21 cellular contexts compared by ENCODE assay signal in genomic region chr5:133734916-133735315, GRCh38.
"Had no signal": no experiment of that assay in that cellular context is flagged by ENCODE, and none has a peak within 500 bp of the region (broad histone marks: within the 10 kb centered on the region; RNA-seq: fewer than 3 reads in every experiment).

No MANE protein-coding gene starts in this region.

- ATAC-seq: activated CD4-positive, CD25-positive, alpha-beta regulatory T cell treated with anti-CD3 and anti-CD28 coated beads, Interleukin-2, amount 50 U/mL, for 24 hours; activated CD8-positive, alpha-beta T cell treated with anti-CD3 and anti-CD28 coated beads, Interleukin-2, amount 10 ng/mL, durations not matched to agents 7 days and 5 days; activated T-cell treated with anti-CD3 and anti-CD28 coated beads, Interleukin-2, amount 50 U/mL, for 4 hours; gastroesophageal sphincter; natural killer cell treated with Interleukin-12 subunit alpha and Interleukin-12 subunit beta and Interleukin-15 and Interleukin-18, amount 100 ng/mL, for 72 hours had no signal

- H3K36me3 ChIP-seq: gastroesophageal sphincter, left ventricle myocardium inferior, ovary, prostate gland, tibial nerve had no signal

- H3K4me1 ChIP-seq: gastroesophageal sphincter, left ventricle myocardium inferior, prostate gland, tibial nerve had no signal

- H3K27me3 ChIP-seq: gastroesophageal sphincter, ovary, tibial nerve had no signal

- H3K9me3 ChIP-seq: ovary, prostate gland had no signal

- H3K4me3 ChIP-seq: gastroesophageal sphincter, left ventricle myocardium inferior, ovary, prostate gland, tibial nerve had no signal

- H3K27ac ChIP-seq: gastroesophageal sphincter, left ventricle myocardium inferior, ovary, prostate gland, tibial nerve, VCaP had no signal

- FAIRE-seq: urothelium cell line had no signal

- DNase-seq: activated CD4-positive, alpha-beta T cell treated with anti-CD3 and anti-CD28 coated beads, Interleukin-2, amount 10 ng/mL, durations not matched to agents 24 days and 14 days; activated CD8-positive, alpha-beta memory T cell treated with anti-CD3 and anti-CD28 coated beads, Interleukin-2, amount 50 U/mL, for 48 hours; activated CD8-positive, alpha-beta T cell treated with anti-CD3 and anti-CD28 coated beads, Interleukin-2, amount 10 ng/mL, durations not matched to agents 7 days and 5 days; activated effector memory CD4-positive, alpha-beta T cell treated with Interleukin-2 at 50 U/mL for 16 hours; activated naive CD4-positive, alpha-beta T cell treated with anti-CD3 and anti-CD28 coated beads for 36 hours; activated naive CD8-positive, alpha-beta T cell treated with anti-CD3 and anti-CD28 coated beads, Interleukin-2, amount 10 ng/mL, durations not matched to agents 7 days and 5 days; activated T-cell treated with anti-CD3 and anti-CD28 coated beads, Interleukin-2, amount 50 U/mL, for 4 hours; amygdala; effector memory CD4-positive, alpha-beta T cell; head of caudate nucleus; hypothalamus; left ventricle myocardium inferior; ovary; stimulated activated CD4-positive, alpha-beta T cell treated with anti-CD3 and anti-CD28 coated beads, Interleukin-1b, Interleukin-23, amount 100 ng/mL, for 48 hours had no signal
